11 cellular contexts compared by ENCODE assay signal in the genomic region with DNA sequence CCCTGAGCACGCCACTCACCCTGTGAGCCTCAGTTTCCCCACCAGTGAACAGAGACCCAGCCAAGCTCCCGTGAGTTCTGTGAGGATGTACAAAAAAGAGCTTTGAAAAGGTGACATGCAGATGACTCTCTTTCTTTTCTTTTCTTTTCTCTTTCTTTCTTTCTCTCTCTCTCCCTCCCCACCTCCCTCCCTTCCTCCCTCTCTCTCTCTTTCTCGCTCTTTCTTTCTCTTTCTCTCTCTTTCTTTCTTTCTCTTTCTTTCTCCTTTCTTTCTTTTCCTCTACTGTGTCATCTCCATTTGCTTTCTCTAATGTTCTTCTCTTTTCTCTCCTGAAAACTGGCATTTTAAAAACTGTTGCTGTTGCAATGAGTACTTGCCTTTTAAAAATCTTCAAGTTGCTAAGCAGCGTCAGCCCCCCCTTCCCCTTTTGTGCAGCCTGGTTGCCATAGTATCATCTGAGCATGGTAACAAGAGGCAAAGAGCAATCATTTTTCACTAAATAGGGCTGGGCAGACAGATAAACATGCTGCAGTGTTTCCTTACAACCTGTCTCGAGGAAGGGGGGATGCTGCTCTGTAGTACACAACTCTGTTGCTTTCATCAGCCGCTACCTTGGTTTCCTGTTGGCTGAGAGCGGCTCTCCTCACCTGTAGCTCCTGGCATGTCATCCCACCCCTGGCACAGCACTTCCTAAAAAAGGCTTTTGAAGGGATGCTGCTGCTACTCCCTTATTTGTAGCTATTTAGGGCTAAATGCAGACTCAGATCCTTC.
DNase-seq lines count a peak whose midpoint lies in the region; ATAC-seq and TF ChIP-seq lines count a peak whose summit lies in the region.
"Had no signal": no experiment of that assay in that cellular context is flagged by ENCODE, and none has a peak within 500 bp of the region (broad histone marks: within the 10 kb centered on the region; RNA-seq: fewer than 3 reads in every experiment).

No MANE protein-coding gene starts in this region.

- 54 to 62% methylated on average over 7 of the region's 7 CpGs for WGBS in esophagus, 2 donors
- no CpG with 5 or more reads among the region's 7 CpGs for WGBS in trophoblast cell (ENCODE audit: extremely low coverage, insufficient coverage, insufficient read length)

- ATAC-seq in GM18861 (IDR thresholded peaks at IDR 0.05; ENCODE audit: unreplicated experiment), result no peak
- no peak for ATAC-seq in GM21576 (IDR thresholded peaks at IDR 0.05; ENCODE audit: unreplicated experiment)
- ATAC-seq: body of pancreas had no signal

- peak overlapping the region; percentile 82 for H4K91ac ChIP-seq in trophoblast cell (ENCODE audit: low read depth, low read length)

- TF ChIP-seq CTCF in BE2C (IDR thresholded peaks at IDR 0.05; ENCODE audit: low read depth, low read length), result no peak

- H4K8ac ChIP-seq in trophoblast cell (ENCODE audit: low read depth, low read length), result no peak overlapping the region

- H2BK120ac ChIP-seq in trophoblast cell (ENCODE audit: insufficient read depth, low read length, poor library complexity), result peak overlapping the region; percentile 76

- H2AK5ac ChIP-seq in trophoblast cell (ENCODE audit: low read length), result peak overlapping the region; percentile 60

- no peak overlapping the region for H3K18ac ChIP-seq in trophoblast cell (ENCODE audit: low read length)

- no peaks in the 10 kb centered on the region for H3K36me3 ChIP-seq in esophagus (ENCODE audit: control insufficient read depth in 2 of 2, insufficient read depth in 2 of 2, low read length in 1 of 2)
- no peaks in the 10 kb centered on the region for H3K36me3 ChIP-seq in trophoblast cell (ENCODE audit: control insufficient read depth in 1 of 2, insufficient read depth in 2 of 2, low read length in 2 of 2)
- H3K36me3 ChIP-seq in BE2C, result no peaks in the 10 kb centered on the region

- no peaks in the 10 kb centered on the region for H3K27me3 ChIP-seq in esophagus (ENCODE audit: control insufficient read depth in 1 of 2, insufficient read depth in 2 of 2, low read length in 2 of 2)
- H3K27me3 ChIP-seq in trophoblast cell (ENCODE audit: insufficient read depth, low read length), result no peaks in the 10 kb centered on the region
- H3K27me3 ChIP-seq in BE2C, result no peaks in the 10 kb centered on the region
- H3K27me3 ChIP-seq: body of pancreas had no signal

- H3K14ac ChIP-seq in trophoblast cell (ENCODE audit: low read length), result peak overlapping the region; percentile 49

- H3K79me2 ChIP-seq in trophoblast cell (ENCODE audit: control insufficient read depth, insufficient read depth, low read length, poor library complexity), result peaks cover 9% of the 10 kb centered on the region

- peak overlapping the region; percentile 58 for H2BK5ac ChIP-seq in trophoblast cell (ENCODE audit: low read depth, low read length, poor library complexity)

- H3K4me3 ChIP-seq in esophagus (ENCODE audit: low read depth in 1 of 2, low read length in 2 of 2) (no peak overlapping the region), trophoblast cell (ENCODE audit: low read depth, low read length) (no peak overlapping the region), BE2C (ENCODE audit: low read depth, low read length) (no peak overlapping the region)
- H3K4me3 ChIP-seq: body of pancreas, lung, smooth muscle cell had no signal

- H3K23ac ChIP-seq in trophoblast cell (ENCODE audit: low read length), result no peak overlapping the region

- H3K4me1 ChIP-seq in esophagus (ENCODE audit: control insufficient read depth in 2 of 2, insufficient read depth in 2 of 2, low read length in 1 of 2) (peaks cover 0 to 2% of the 10 kb centered on the region in 2 donors), trophoblast cell (ENCODE audit: control insufficient read depth in 1 of 2, insufficient read depth in 2 of 2, low read length in 2 of 2) (peaks cover 35 to 51% of the 10 kb centered on the region in 2 experiments), BE2C (peaks cover 42% of the 10 kb centered on the region)

- no peak overlapping the region for H3K4me2 ChIP-seq in trophoblast cell (ENCODE audit: low read length)
- H3K4me2 ChIP-seq: smooth muscle cell had no signal

- peak overlapping the region; percentile 75 for H2BK12ac ChIP-seq in trophoblast cell (ENCODE audit: low read length)

- no peak overlapping the region for H2AFZ ChIP-seq in trophoblast cell (ENCODE audit: insufficient read depth, low read length, poor library complexity)

- H3K79me1 ChIP-seq in trophoblast cell (ENCODE audit: low read length), result peaks cover 50% of the 10 kb centered on the region

- H3K9ac ChIP-seq in trophoblast cell (ENCODE audit: low read length), result no peak overlapping the region

- no peak overlapping the region for H4K12ac ChIP-seq in trophoblast cell (ENCODE audit: low read depth, low read length)

- H3K27ac ChIP-seq in esophagus (ENCODE audit: low read depth in 2 of 2, low read length in 1 of 2), result peak overlapping the region; percentile 34 to 53
- peak overlapping the region; percentile 57 for H3K27ac ChIP-seq in trophoblast cell (ENCODE audit: low read depth, low read length)
- H3K27ac ChIP-seq: body of pancreas had no signal

- peak; percentile 21 for DNase-seq in NAMALWA (ENCODE audit: low spot score)
- DNase-seq in NCI-H69 (lab: John Stamatoyannopoulos, UW), result peak; percentile 82
- DNase-seq in trophoblast cell, result no peak
- DNase-seq in NCI-H2196 treated with DMSO at 0.1 percent for 48 hours (lab: John Stamatoyannopoulos, UW; ENCODE audit: unreplicated experiment), result no peak
- DNase-seq in BE2C, result no peak

- H3K9me3 ChIP-seq in esophagus (ENCODE audit: control insufficient read depth in 2 of 2, insufficient read depth in 1 of 2, low read depth in 1 of 2, low read length in 1 of 2) (no peaks in the 10 kb centered on the region), trophoblast cell (ENCODE audit: insufficient read depth, low read depth, low read length) (no peaks in the 10 kb centered on the region), BE2C (no peaks in the 10 kb centered on the region)
- H3K9me3 ChIP-seq: body of pancreas had no signal

- no peak overlapping the region for H3K4ac ChIP-seq in trophoblast cell (ENCODE audit: low read depth, low read length)

Comparison
In these comparisons a context has a peak if more than half of its experiments do, and no peak if none do; other contexts are left out.
1. DNase-seq: peak in NAMALWA (single experiment) and NCI-H69 (single experiment); none in trophoblast cell (0 of 2), NCI-H2196 treated with DMSO at 0.1 percent for 48 hours (single experiment) and BE2C (single experiment).